In genomic region chr15:57548835-57549234, GRCh38 we compare ENCODE assay signal across 24 cellular contexts. TPM values are rescaled to one million over a fixed set of nuclear protein-coding genes. Genes with fewer than 3 reads are reported as not detected.
DNase-seq lines count a peak whose midpoint lies in the region; ATAC-seq and TF ChIP-seq lines count a peak whose summit lies in the region.
"Had no signal": no experiment of that assay in that cellular context is flagged by ENCODE, and none has a peak within 500 bp of the region (broad histone marks: within the 10 kb centered on the region; RNA-seq: fewer than 3 reads in every experiment).

No MANE protein-coding gene starts in this region.

- no TSS peak for BruUV-seq in Calu3 (replicated peaks; lab: Mats Ljungman, UMichigan)

- CTCF ChIA-PET in Calu3 (lab: Charles Lee) = interaction anchor here (1.1 kb wide), 1 partner anchor 263 kb away, joined by 3 read pairs; no protein-coding TSS in a partner anchor
- CTCF ChIA-PET in WTC11 (lab: Charles Lee) = no interaction called here
- CTCF ChIA-PET in CD8-positive, alpha-beta memory T cell (lab: Charles Lee) = interaction anchor here (1.6 kb wide), 1 partner anchor 11 kb away, joined by 5 read pairs; no protein-coding TSS in a partner anchor

- no peak overlapping the region for H3K27ac ChIP-seq in CD8-positive, alpha-beta memory T cell (ENCODE audit: low read depth, low read length)
- H3K27ac ChIP-seq: foreskin keratinocyte, ovary, thoracic aorta had no signal

- no peaks in the 10 kb centered on the region for H3K27me3 ChIP-seq in CD8-positive, alpha-beta memory T cell (ENCODE audit: insufficient read depth, low read length, poor library complexity, severe bottlenecking)
- H3K27me3 ChIP-seq: foreskin keratinocyte, ovary had no signal

- ATAC-seq in WTC11 (no peak), left colon (peak; percentile 75)
- ATAC-seq: activated CD8-positive, alpha-beta T cell treated with anti-CD3 and anti-CD28 coated beads, Interleukin-2, amount 10 ng/mL, durations not matched to agents 7 days and 5 days; foreskin keratinocyte; HCT116; naive thymus-derived CD4-positive, alpha-beta T cell had no signal

- H3K4me1 Mint-ChIP-seq in Calu3 (ENCODE audit: low read depth, unreplicated experiment) (peaks cover 54% of the 10 kb centered on the region), WTC11 (peaks cover 23% of the 10 kb centered on the region), progenitor cell of endocrine pancreas (ENCODE audit: low read depth) (peaks cover 28% of the 10 kb centered on the region)
- H3K4me1 Mint-ChIP-seq in CD8-positive, alpha-beta memory T cell = no peaks in the 10 kb centered on the region
- H3K4me1 Mint-ChIP-seq: CD4-positive, alpha-beta memory T cell had no signal

- no peaks in the 10 kb centered on the region for H3K9me3 ChIP-seq in CD8-positive, alpha-beta memory T cell (ENCODE audit: low read length)
- H3K9me3 ChIP-seq: ovary, thoracic aorta had no signal

- no peak overlapping the region for H3K4me3 ChIP-seq in CD8-positive, alpha-beta memory T cell (ENCODE audit: low read length)
- H3K4me3 ChIP-seq: ovary, thoracic aorta had no signal

- peak; percentile 16 for DNase-seq in Calu3
- no peak for DNase-seq in WTC11 (ENCODE audit: low spot score)
- peak in 1 of 2 donors; percentile 60 for DNase-seq in left colon
- no peak for DNase-seq in progenitor cell of endocrine pancreas (ENCODE audit: low spot score, unreplicated experiment)
- no peak for DNase-seq in T-helper 2 cell
- no peak for DNase-seq in GM03348 (ENCODE audit: low spot score)
- no peak for DNase-seq in CD8-positive, alpha-beta memory T cell
- DNase-seq in NCI-H226 = no peak
- DNase-seq: activated CD4-positive, alpha-beta T cell treated with anti-CD3 and anti-CD28 coated beads for 1 hour; activated CD8-positive, alpha-beta T cell treated with anti-CD3 and anti-CD28 coated beads, Interleukin-2, amount 10 ng/mL, durations not matched to agents 7 days and 5 days; activated T-cell treated with anti-CD3 and anti-CD28 coated beads, Interleukin-2, amount 50 U/mL, for 1 hour; CD4-positive, alpha-beta memory T cell; central memory CD4-positive, alpha-beta T cell; foreskin keratinocyte; GF-D8; hippocampal formation; naive thymus-derived CD4-positive, alpha-beta T cell; NCI-H1436; ovary; stimulated activated CD4-positive, alpha-beta T cell treated with anti-CD3 and anti-CD28 coated beads, Interleukin-1b, Interleukin-23, amount 100 ng/mL, for 48 hours; T1000 had no signal

- H3K27me3 Mint-ChIP-seq in Calu3 (ENCODE audit: unreplicated experiment) = peaks cover 12% of the 10 kb centered on the region
- H3K27me3 Mint-ChIP-seq in WTC11 (ENCODE audit: low read depth) = no peaks in the 10 kb centered on the region
- no peaks in the 10 kb centered on the region for H3K27me3 Mint-ChIP-seq in progenitor cell of endocrine pancreas
- peaks cover 8 to 28% of the 10 kb centered on the region in 2 donors for H3K27me3 Mint-ChIP-seq in CD8-positive, alpha-beta memory T cell

- intact Hi-C loops in Calu3 (cut with micrococcal nuclease; ENCODE audit: unreplicated experiment) = no loop called here
- intact Hi-C loops in left colon (cut with DNase I, micrococcal nuclease) = no loop called here

- no peaks in the 10 kb centered on the region for H3K36me3 ChIP-seq in CD8-positive, alpha-beta memory T cell (ENCODE audit: insufficient read depth, low read length)
- H3K36me3 ChIP-seq: ovary had no signal

- H3K36me3 Mint-ChIP-seq in Calu3 (ENCODE audit: insufficient read depth, unreplicated experiment) (no peaks in the 10 kb centered on the region), WTC11 (peaks cover 68% of the 10 kb centered on the region), progenitor cell of endocrine pancreas (ENCODE audit: insufficient read depth) (peaks cover 20% of the 10 kb centered on the region)
- H3K36me3 Mint-ChIP-seq in CD8-positive, alpha-beta memory T cell = no peaks in the 10 kb centered on the region
- H3K36me3 Mint-ChIP-seq: CD4-positive, alpha-beta memory T cell; IgD-negative memory B cell; naive thymus-derived CD4-positive, alpha-beta T cell had no signal

- H3K9me3 Mint-ChIP-seq in Calu3 (ENCODE audit: low read depth, unreplicated experiment) (no peaks in the 10 kb centered on the region), WTC11 (no peaks in the 10 kb centered on the region), progenitor cell of endocrine pancreas (ENCODE audit: low read depth) (no peaks in the 10 kb centered on the region)
- no peaks in the 10 kb centered on the region for H3K9me3 Mint-ChIP-seq in CD8-positive, alpha-beta memory T cell
- H3K9me3 Mint-ChIP-seq: CD4-positive, alpha-beta memory T cell; IgD-negative memory B cell; naive thymus-derived CD4-positive, alpha-beta T cell had no signal

- TF ChIP-seq CTCF in Calu3 (IDR thresholded peaks at IDR 0.05; ENCODE audit: unreplicated experiment) = no peak
- no peak for TF ChIP-seq CTCF in WTC11 (IDR thresholded peaks at IDR 0.05)
- no peak for TF ChIP-seq CTCF in progenitor cell of endocrine pancreas (IDR thresholded peaks at IDR 0.05; ENCODE audit: unreplicated experiment)

- peak overlapping the region; percentile 17 for H3K27ac Mint-ChIP-seq in Calu3 (ENCODE audit: unreplicated experiment)
- peak overlapping the region; percentile 5; the same call in 1 of the 2 replicates for H3K27ac Mint-ChIP-seq in WTC11
- peak overlapping the region; percentile 11 for H3K27ac Mint-ChIP-seq in progenitor cell of endocrine pancreas
- no peak overlapping the region for H3K27ac Mint-ChIP-seq in CD8-positive, alpha-beta memory T cell
- H3K27ac Mint-ChIP-seq: activated CD8-positive, alpha-beta T cell treated with anti-CD3 and anti-CD28 coated beads, Interleukin-2, amount 10 ng/mL, durations not matched to agents 7 days and 5 days; IgD-negative memory B cell; naive thymus-derived CD4-positive, alpha-beta T cell had no signal

- H3K4me1 ChIP-seq in CD8-positive, alpha-beta memory T cell (ENCODE audit: insufficient read depth, low read length) = no peaks in the 10 kb centered on the region

- H3K4me3 Mint-ChIP-seq in Calu3 (ENCODE audit: low read depth, unreplicated experiment) (no peak overlapping the region), WTC11 (no peak overlapping the region), progenitor cell of endocrine pancreas (ENCODE audit: low read depth) (no peak overlapping the region)
- no peak overlapping the region for H3K4me3 Mint-ChIP-seq in CD8-positive, alpha-beta memory T cell
- H3K4me3 Mint-ChIP-seq: activated CD8-positive, alpha-beta T cell treated with anti-CD3 and anti-CD28 coated beads, Interleukin-2, amount 10 ng/mL, durations not matched to agents 7 days and 5 days; CD4-positive, alpha-beta memory T cell; IgD-negative memory B cell; naive thymus-derived CD4-positive, alpha-beta T cell had no signal

- POLR2A ChIA-PET in WTC11 (lab: Charles Lee) = no interaction called here
- POLR2A ChIA-PET in CD8-positive, alpha-beta memory T cell (lab: Charles Lee) = no interaction called here

TF ChIP-seq in WTC11, 78 proteins besides CTCF, POLR2A, EP300 and RAD21:
- TF ChIP-seq ZNF138 (CRISPR knock-in tag; conservative IDR thresholded peaks at IDR 0.05) (no peak), KAT7 (CRISPR knock-in tag; IDR thresholded peaks at IDR 0.05; ENCODE audit: borderline replicate concordance) (no peak), ARID4B (CRISPR knock-in tag; IDR thresholded peaks at IDR 0.05; ENCODE audit: borderline replicate concordance) (no peak)
TF ChIP-seq in WTC11: peak in this region for 0.

RNA-seq across cellular contexts. Expression of gene MYZAP, which starts 42.9 kb away (rescaled TPM):
- 5.1 and 6.9 TPM in 2 replicates for total RNA-seq in Calu3 (2022)
- total RNA-seq in WTC11 (2021) = 0.60 to 0.73 TPM (median 0.68 TPM) in 3 replicates
- total RNA-seq in left colon = 10 to 100 TPM; 12.9 to 21.3 TPM
- 11.5 and 11.9 TPM in 2 replicates for total RNA-seq in progenitor cell of endocrine pancreas
- total RNA-seq in CD8-positive, alpha-beta memory T cell = not detected
- not detected for polyA plus RNA-seq in CD8-positive, alpha-beta memory T cell
- total RNA-seq: activated CD8-positive, alpha-beta T cell treated with anti-CD3 and anti-CD28 coated beads, Interleukin-2, amount 10 ng/mL, durations not matched to agents 7 days and 5 days had no signal

Comparison
In these comparisons a context has a peak if more than half of its experiments do, and no peak if none do; other contexts are left out.
1. H3K27ac Mint-ChIP-seq: peak in Calu3 (single experiment), WTC11 (single experiment) and progenitor cell of endocrine pancreas (single experiment); none in CD8-positive, alpha-beta memory T cell (0 of 8).